ENCODE assay signal across 29 cellular contexts in genomic region chr2:36339819-36340218, GRCh38. TPM values are rescaled to one million over a fixed set of nuclear protein-coding genes. Genes with fewer than 3 reads are reported as not detected.
A peak's percentile ranks its signal among the peaks of the same experiment; 100 is the strongest.
DNase-seq lines count a peak whose midpoint lies in the region; ATAC-seq, FAIRE-seq and TF ChIP-seq lines count a peak whose summit lies in the region.
"Had no signal": no experiment of that assay in that cellular context is flagged by ENCODE, and none has a peak within 500 bp of the region (broad histone marks: within the 10 kb centered on the region; RNA-seq: fewer than 3 reads in every experiment).

No MANE protein-coding gene starts in this region.

- H3K36me3 ChIP-seq in IMR-90 (ENCODE audit: control insufficient read depth, insufficient read depth, low read length) (no peaks in the 10 kb centered on the region), astrocyte (ENCODE audit: insufficient read depth, low read length) (no peaks in the 10 kb centered on the region)
- H3K36me3 ChIP-seq: sigmoid colon, upper lobe of left lung had no signal

- no peaks in the 10 kb centered on the region for H3K27me3 ChIP-seq in IMR-90 (ENCODE audit: control insufficient read depth, insufficient read depth, low read length)
- H3K27me3 ChIP-seq in astrocyte (ENCODE audit: insufficient read depth, low read length): no peaks in the 10 kb centered on the region
- H3K27me3 ChIP-seq: sigmoid colon, upper lobe of left lung had no signal

- H3K4me3 Mint-ChIP-seq in astrocyte (ENCODE audit: unreplicated experiment): no peak overlapping the region
- H3K4me3 Mint-ChIP-seq in CD14-positive monocyte: no peak overlapping the region
- H3K4me3 Mint-ChIP-seq: activated CD4-positive, alpha-beta T cell treated with anti-CD3 and anti-CD28 coated beads, Interleukin-2, amount 10 ng/mL, durations not matched to agents 7 days and 5 days; CD4-positive, CD25-positive, alpha-beta regulatory T cell; central memory CD8-positive, alpha-beta T cell; immature natural killer cell; naive thymus-derived CD8-positive, alpha-beta T cell; stimulated activated naive CD8-positive, alpha-beta T cell treated with anti-CD3 and anti-CD28 coated beads, Interleukin-15, Interleukin-2, amounts not matched to agents 100 ng/mL and 50 ng/mL, for 24 hours had no signal

- H2AFZ ChIP-seq in IMR-90 (replicated peaks; ENCODE audit: low read length, poor library complexity): no peak overlapping the region
- no peak overlapping the region for H2AFZ ChIP-seq in astrocyte (ENCODE audit: low read depth, low read length)
- H2AFZ ChIP-seq: parathyroid adenoma had no signal

- peak overlapping the region; percentile 51; the same call in 2 of the 3 replicates for H2BK15ac ChIP-seq in IMR-90 (ENCODE audit: low read depth, low read length)

- peak overlapping the region; percentile 54; the same call in 1 of the 2 replicates for H3K56ac ChIP-seq in IMR-90 (ENCODE audit: extremely low read depth, insufficient read depth, low read length)

- in situ Hi-C loops in ACHN (cut with HindIII; ENCODE audit: low pct_ligation_motif_present, low pct_unique_long_range_greater_than_20kb, low sequenced_read_pairs) (no loop called here), IMR-90 (cut with MboI; ENCODE audit: low sequenced_read_pairs) (no loop called here), KBM-7 (cut with MboI; ENCODE audit: low pct_unique_long_range_greater_than_20kb, low sequenced_read_pairs) (no loop called here)

- H2BK20ac ChIP-seq in IMR-90 (ENCODE audit: low read depth, low read length): peak overlapping the region; percentile 99

- H2AK5ac ChIP-seq in IMR-90 (ENCODE audit: low read depth, low read length): peak overlapping the region; percentile 61

- no peaks in the 10 kb centered on the region for H3K36me3 Mint-ChIP-seq in astrocyte (ENCODE audit: low read depth, unreplicated experiment)
- no peaks in the 10 kb centered on the region for H3K36me3 Mint-ChIP-seq in CD14-positive monocyte
- H3K36me3 Mint-ChIP-seq: CD4-positive, CD25-positive, alpha-beta regulatory T cell; naive thymus-derived CD8-positive, alpha-beta T cell had no signal

- peak overlapping the region; percentile 94 for H2BK120ac ChIP-seq in IMR-90 (ENCODE audit: low read depth, low read length)

- H4K5ac ChIP-seq in IMR-90 (ENCODE audit: low read depth, low read length): peak overlapping the region; percentile 71; the same call in 1 of the 2 replicates

- dilution Hi-C loops in IMR-90 (cut with HindIII; ENCODE audit: low sequenced_read_pairs, unreplicated experiment): no loop called here

- peak overlapping the region; percentile 90 for H2BK5ac ChIP-seq in IMR-90 (ENCODE audit: low read depth, low read length, poor library complexity, severe bottlenecking)

- TF ChIP-seq POLR2A in IMR-90 (IDR thresholded peaks at IDR 0.05; ENCODE audit: low read depth, low read length): no peak

- H3K4me1 ChIP-seq in IMR-90 (ENCODE audit: control insufficient read depth, insufficient read depth, low read length) (peaks cover 10% of the 10 kb centered on the region), astrocyte (ENCODE audit: insufficient read depth, low read length) (peaks cover 24% of the 10 kb centered on the region)
- H3K4me1 ChIP-seq: parathyroid adenoma, sigmoid colon, upper lobe of left lung had no signal

- H3K4ac ChIP-seq in IMR-90 (ENCODE audit: low read depth, low read length): peak overlapping the region; percentile 78

- H3K27ac ChIP-seq in IMR-90 (ENCODE audit: insufficient read depth, low read length) (no peak overlapping the region), astrocyte (ENCODE audit: low read depth, low read length) (peak overlapping the region; percentile 34)
- H3K27ac ChIP-seq: parathyroid adenoma, sigmoid colon, upper lobe of left lung had no signal

- H4K20me1 ChIP-seq in IMR-90 (ENCODE audit: insufficient read depth, low read length) (no peaks in the 10 kb centered on the region), astrocyte (ENCODE audit: insufficient read depth, low read length) (no peaks in the 10 kb centered on the region)

- no peaks in the 10 kb centered on the region for H3K79me2 ChIP-seq in astrocyte (ENCODE audit: insufficient read depth, low read length)
- H3K79me2 ChIP-seq: parathyroid adenoma had no signal

- H4K8ac ChIP-seq in IMR-90 (ENCODE audit: low read depth in 2 of 2, low read length in 2 of 2): peak overlapping the region; percentile 32 to 79; a peak in 2 of 4 replicates

- peak overlapping the region; percentile 77 for H3K14ac ChIP-seq in IMR-90 (replicated peaks; ENCODE audit: low read depth, low read length)

- H3K4me3 ChIP-seq in IMR-90 (ENCODE audit: insufficient read depth, low read depth, low read length) (no peak overlapping the region), astrocyte (ENCODE audit: insufficient read depth, low read depth, low read length) (no peak overlapping the region)
- H3K4me3 ChIP-seq: sigmoid colon, upper lobe of left lung had no signal

- CTCF ChIA-PET in IMR-90 (lab: Yijun Ruan, JAX): no interaction called here

- no TSS peak for BruUV-seq in IMR-90 (replicated peaks; lab: Mats Ljungman, UMichigan)

- H3K27ac Mint-ChIP-seq in astrocyte (ENCODE audit: unreplicated experiment): peak overlapping the region; percentile 59
- no peak overlapping the region for H3K27ac Mint-ChIP-seq in CD14-positive monocyte
- H3K27ac Mint-ChIP-seq: activated CD4-positive, alpha-beta T cell treated with anti-CD3 and anti-CD28 coated beads, Interleukin-2, amount 10 ng/mL, durations not matched to agents 7 days and 5 days; CD4-positive, CD25-positive, alpha-beta regulatory T cell; immature natural killer cell; naive thymus-derived CD8-positive, alpha-beta T cell; stimulated activated naive CD8-positive, alpha-beta T cell treated with anti-CD3 and anti-CD28 coated beads, Interleukin-15, Interleukin-2, amounts not matched to agents 100 ng/mL and 50 ng/mL, for 24 hours had no signal

- TF ChIP-seq CTCF in IMR-90 (conservative IDR thresholded peaks at IDR 0.05; ENCODE audit: low read depth, low read length): no peak
- TF ChIP-seq CTCF in astrocyte (IDR thresholded peaks at IDR 0.05; ENCODE audit: insufficient read depth, low read depth, low read length): no peak
- no peak for TF ChIP-seq CTCF in CD14-positive monocyte (IDR thresholded peaks at IDR 0.05)

- H3K27me3 Mint-ChIP-seq in astrocyte (ENCODE audit: low read depth, unreplicated experiment): no peaks in the 10 kb centered on the region
- H3K27me3 Mint-ChIP-seq in CD14-positive monocyte (ENCODE audit: low read depth in 3 of 3): peaks cover 0 to 2% (median 2%) of the 10 kb centered on the region in 3 donors
- H3K27me3 Mint-ChIP-seq: CD4-positive, CD25-positive, alpha-beta regulatory T cell had no signal

- H2AK9ac ChIP-seq in IMR-90 (replicated peaks; ENCODE audit: low read depth, low read length, poor library complexity): peak overlapping the region; percentile 29

- peak overlapping the region; percentile 30; the same call in 1 of the 2 replicates for H3K9ac ChIP-seq in IMR-90 (ENCODE audit: low read depth, low read length)
- peak overlapping the region; percentile 24 for H3K9ac ChIP-seq in astrocyte (ENCODE audit: low read length)
- H3K9ac ChIP-seq: parathyroid adenoma had no signal

- H3K9me3 ChIP-seq in IMR-90 (ENCODE audit: control insufficient read depth, insufficient read depth, low read length) (no peaks in the 10 kb centered on the region), astrocyte (ENCODE audit: insufficient read depth, low read depth, low read length) (no peaks in the 10 kb centered on the region)
- H3K9me3 ChIP-seq: sigmoid colon, upper lobe of left lung had no signal

- no peak for TF ChIP-seq RAD21 in IMR-90 (IDR thresholded peaks at IDR 0.05; ENCODE audit: low read length)

- H3K23ac ChIP-seq in IMR-90 (ENCODE audit: low read depth, low read length): peak overlapping the region; percentile 50

- intact Hi-C loops in IMR-90 (cut with micrococcal nuclease) (loop anchor here (1.0 kb wide), 1 partner anchor 10 kb away; no protein-coding TSS in a partner anchor), CD14-positive monocyte (cut with micrococcal nuclease) (no loop called here)

- POLR2A ChIA-PET in IMR-90 (lab: Charles Lee; ENCODE audit: unreplicated experiment): no interaction called here

- H3K4me1 Mint-ChIP-seq in astrocyte (ENCODE audit: low read depth, unreplicated experiment) (peaks cover 24% of the 10 kb centered on the region), CD14-positive monocyte (no peaks in the 10 kb centered on the region)
- H3K4me1 Mint-ChIP-seq: immature natural killer cell; naive thymus-derived CD8-positive, alpha-beta T cell had no signal

- ATAC-seq in IMR-90 (ENCODE audit: low read depth): peak; percentile 55
- ATAC-seq: naive thymus-derived CD8-positive, alpha-beta T cell had no signal

- DNase-seq in ACHN (peak; percentile 93), IMR-90 (peak; percentile 55), astrocyte (ENCODE audit: low read depth) (peak; percentile 79), kidney tubule cell (ENCODE audit: low spot score) (peak; percentile 85), NCI-H1048 (lab: John Stamatoyannopoulos, UW) (no peak), KBM-7 (no peak), CD14-positive monocyte (ENCODE audit: low spot score) (no peak)
- DNase-seq in stimulated activated CD4-positive, alpha-beta T cell treated with anti-CD3 and anti-CD28 coated beads, Interleukin-4, amount 100 ng/mL, for 4 hours: no peak
- DNase-seq: activated CD4-positive, alpha-beta T cell treated with anti-CD3 and anti-CD28 coated beads, Interleukin-2, amount 10 ng/mL, durations not matched to agents 7 days and 5 days; activated CD8-positive, alpha-beta memory T cell treated with anti-CD3 and anti-CD28 coated beads, Interleukin-2, amount 50 U/mL, for 4 hours; activated gamma-delta T cell; amniotic stem cell; CD4-positive, CD25-positive, alpha-beta regulatory T cell; DMS53; effector CD4-positive, alpha-beta T cell; head of caudate nucleus; immature natural killer cell; MV-4-11; naive thymus-derived CD8-positive, alpha-beta T cell; NCI-H2029; NCI-H446 treated with DMSO at 0.1 percent for 48 hours; Right ventricle myocardium superior; sigmoid colon; T-helper 1 cell; upper lobe of left lung had no signal

- peaks cover 16% of the 10 kb centered on the region for H3K9me1 ChIP-seq in IMR-90 (ENCODE audit: insufficient read depth, low read length)

- H4K91ac ChIP-seq in IMR-90 (ENCODE audit: insufficient read depth, low read depth, low read length): peak overlapping the region; percentile 82

- peak overlapping the region; percentile 91; the same call in 1 of the 2 replicates for H3K18ac ChIP-seq in IMR-90 (ENCODE audit: low read depth, low read length)

- H3K9me3 Mint-ChIP-seq in astrocyte (ENCODE audit: unreplicated experiment) (no peaks in the 10 kb centered on the region), CD14-positive monocyte (peaks cover 0 to 2% (median 0%) of the 10 kb centered on the region in 7 donors)
- H3K9me3 Mint-ChIP-seq: activated CD4-positive, alpha-beta T cell treated with anti-CD3 and anti-CD28 coated beads, Interleukin-2, amount 10 ng/mL, durations not matched to agents 7 days and 5 days; CD4-positive, CD25-positive, alpha-beta regulatory T cell; central memory CD8-positive, alpha-beta T cell; immature natural killer cell; naive thymus-derived CD8-positive, alpha-beta T cell; stimulated activated naive CD8-positive, alpha-beta T cell treated with anti-CD3 and anti-CD28 coated beads, Interleukin-15, Interleukin-2, amounts not matched to agents 100 ng/mL and 50 ng/mL, for 24 hours had no signal

- FAIRE-seq in astrocyte (lab: Jason Lieb, UNC): no peak
- FAIRE-seq: A204.1 had no signal

- WGBS in IMR-90 (ENCODE audit: extremely low coverage in 2 of 2, insufficient read length in 1 of 2), 2 experiments: 0% methylated on average over 1 of the region's 4 CpGs; no CpG with 5 or more reads in 1 of the 2 experiments

- H3K79me1 ChIP-seq in IMR-90 (ENCODE audit: low read depth in 1 of 2, low read length in 2 of 2): peaks cover 0 to 12% of the 10 kb centered on the region in 2 experiments; a peak in 2 of 4 replicates

- H3K4me2 ChIP-seq in IMR-90 (ENCODE audit: low read depth, low read length) (peak overlapping the region; percentile 49; the same call in 1 of the 2 replicates), astrocyte (ENCODE audit: low read length) (peak overlapping the region; percentile 45)

RNA-seq across cellular contexts. Expression of gene CRIM1, which starts 15.8 kb away (rescaled TPM):
- total RNA-seq in IMR-90 (2012; rRNA removed) (436 and 490 TPM in 2 replicates), astrocyte (138 and 180 TPM in 2 replicates)
- polyA plus RNA-seq in IMR-90 (2012; rRNA removed) (285 and 316 TPM in 2 replicates), CD14-positive monocyte (under 1 TPM in 1 of 2 donors, not detected in 1; 0.08 TPM)
- polyA plus RNA-seq in IMR-90 (2012; cell fraction: cytosol; rRNA removed): 203 and 263 TPM in 2 replicates
- polyA plus RNA-seq in IMR-90 (2012; cell fraction: nucleus; rRNA removed; ENCODE audit: low replicate concordance): 109 and 133 TPM in 2 replicates

Comparison
In these comparisons a context has a peak if more than half of its experiments do, and no peak if none do; other contexts are left out.
1. DNase-seq: peak in ACHN (single experiment), IMR-90 (single experiment), astrocyte (single experiment) and kidney tubule cell (single experiment); none in stimulated activated CD4-positive, alpha-beta T cell treated with anti-CD3 and anti-CD28 coated beads, Interleukin-4, amount 100 ng/mL, for 4 hours (0 of 2), NCI-H1048 (single experiment), KBM-7 (single experiment) and CD14-positive monocyte (single experiment).